Comparison of ENCODE assay signal across 19 cellular contexts in the genomic region with DNA sequence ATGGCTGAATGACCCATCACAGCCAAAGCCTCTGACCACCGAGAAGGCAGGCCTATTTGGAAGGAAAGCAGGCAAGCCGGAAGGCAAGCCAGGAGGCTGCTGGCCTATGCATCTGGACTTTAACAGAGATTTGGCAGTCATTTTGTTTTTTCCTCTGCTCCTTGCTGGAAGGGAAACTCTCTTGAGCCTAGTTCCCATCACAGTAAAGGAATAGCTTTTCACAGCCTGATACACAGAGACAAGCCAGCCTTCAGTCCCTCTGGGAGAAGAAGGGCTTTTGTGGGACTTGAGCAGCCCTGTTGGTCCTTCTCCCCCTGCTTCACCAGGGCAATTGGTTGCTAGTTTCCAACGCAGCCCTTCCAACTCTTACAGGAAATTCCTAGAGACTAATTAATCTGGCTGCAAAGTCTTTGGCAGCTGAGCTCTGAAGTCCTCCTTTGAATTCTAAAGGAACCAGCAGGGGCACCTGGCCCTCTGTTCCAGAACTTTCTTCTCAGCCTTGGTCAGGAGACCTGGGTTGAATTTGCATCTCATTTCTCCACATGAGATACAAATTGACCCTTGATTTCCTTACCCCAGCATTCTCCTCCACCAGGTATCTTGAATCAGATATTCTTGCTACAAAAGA.
A peak's percentile ranks its signal among the peaks of the same experiment; 100 is the strongest.
DNase-seq lines count a peak whose midpoint lies in the region; ATAC-seq and TF ChIP-seq lines count a peak whose summit lies in the region.
"Had no signal": no experiment of that assay in that cellular context is flagged by ENCODE, and none has a peak within 500 bp of the region (broad histone marks: within the 10 kb centered on the region; RNA-seq: fewer than 3 reads in every experiment).

No MANE protein-coding gene starts in this region.

- ATAC-seq in left ventricle myocardium superior (peak; percentile 90), aorta (ENCODE audit: low FRiP score) (peak; percentile 64)
- ATAC-seq: left lobe of liver; natural killer cell treated with Interleukin-12 subunit alpha and Interleukin-12 subunit beta and Interleukin-15 and Interleukin-18, amount 100 ng/mL, for 72 hours had no signal

- H3K9me3 ChIP-seq in parathyroid adenoma (ENCODE audit: control insufficient read depth, low read length) = no peaks in the 10 kb centered on the region
- no peaks in the 10 kb centered on the region for H3K9me3 ChIP-seq in aorta (ENCODE audit: control insufficient read depth, low read length)
- H3K9me3 ChIP-seq: MG63, thyroid gland had no signal

- WGBS in aorta, 2 donors = 3 to 4% methylated on average over 3 of the region's 3 CpGs

- intact Hi-C loops in left ventricle myocardium superior (cut with micrococcal nuclease) = no loop called here
- intact Hi-C loops in aorta (cut with DNase I) = no loop called here

- H3K36me3 ChIP-seq in parathyroid adenoma (ENCODE audit: control insufficient read depth, insufficient read depth, low read length) (no peaks in the 10 kb centered on the region), aorta (ENCODE audit: control insufficient read depth in 1 of 2, insufficient read depth in 2 of 2, low read length in 1 of 2) (no peaks in the 10 kb centered on the region)
- H3K36me3 ChIP-seq: brain microvascular endothelial cell, MG63, thyroid gland had no signal

- DNase-seq in left ventricle myocardium superior (peak; percentile 44), aorta (no peak), RKO (ENCODE audit: low spot score) (no peak), germinal center (ENCODE audit: low spot score) (no peak), NCI-H2196 treated with DMSO at 0.1 percent for 48 hours (lab: John Stamatoyannopoulos, UW; ENCODE audit: unreplicated experiment) (no peak)
- DNase-seq: activated CD8-positive, alpha-beta memory T cell treated with anti-CD3 and anti-CD28 coated beads, Interleukin-2, amount 50 U/mL, for 4 hours; activated naive CD4-positive, alpha-beta T cell treated with anti-CD3 and anti-CD28 coated beads, Interleukin-2, amount 10 ng/mL, durations not matched to agents 7 days and 5 days; brain microvascular endothelial cell; DMS79 treated with DMSO at 0.1 percent for 48 hours; effector CD4-positive, alpha-beta T cell; MG63; NCI-H187 treated with DMSO at 0.1 percent for 48 hours; NCI-H524; thyroid gland had no signal

- no peak overlapping the region for H3K4me3 ChIP-seq in parathyroid adenoma (ENCODE audit: low read depth, low read length)
- no peak overlapping the region for H3K4me3 ChIP-seq in aorta (ENCODE audit: low read length in 2 of 2)
- H3K4me3 ChIP-seq: MG63, thyroid gland had no signal

- H3K79me2 ChIP-seq in parathyroid adenoma = no peaks in the 10 kb centered on the region

- H3K27ac ChIP-seq in cingulate gyrus (ENCODE audit: low read depth, low read length) (peak overlapping the region; percentile 87), parathyroid adenoma (no peak overlapping the region), aorta (ENCODE audit: low read depth in 1 of 2, low read length in 2 of 2) (peak overlapping the region; percentile 4 to 59)
- H3K27ac ChIP-seq: brain microvascular endothelial cell, C4-2B, thyroid gland had no signal

- H3K9ac ChIP-seq in parathyroid adenoma = no peak overlapping the region

- no peaks in the 10 kb centered on the region for H3K4me1 ChIP-seq in parathyroid adenoma
- H3K4me1 ChIP-seq in aorta (ENCODE audit: control insufficient read depth in 1 of 2, insufficient read depth in 2 of 2, low read length in 2 of 2) = no peaks in the 10 kb centered on the region
- H3K4me1 ChIP-seq: thyroid gland had no signal

- H3K4me2 ChIP-seq in parathyroid adenoma (ENCODE audit: low read length) = no peak overlapping the region

- no peak for TF ChIP-seq CTCF in parathyroid adenoma (IDR thresholded peaks at IDR 0.05)

- H3K27me3 ChIP-seq in parathyroid adenoma (ENCODE audit: control insufficient read depth, insufficient read depth, low read length) = no peaks in the 10 kb centered on the region
- no peaks in the 10 kb centered on the region for H3K27me3 ChIP-seq in aorta (ENCODE audit: control insufficient read depth in 1 of 2, insufficient read depth in 2 of 2, low read length in 1 of 2)
- H3K27me3 ChIP-seq: brain microvascular endothelial cell, MG63, thyroid gland had no signal

- H2AFZ ChIP-seq in parathyroid adenoma = peak overlapping the region; percentile 51
